In the genomic region with DNA sequence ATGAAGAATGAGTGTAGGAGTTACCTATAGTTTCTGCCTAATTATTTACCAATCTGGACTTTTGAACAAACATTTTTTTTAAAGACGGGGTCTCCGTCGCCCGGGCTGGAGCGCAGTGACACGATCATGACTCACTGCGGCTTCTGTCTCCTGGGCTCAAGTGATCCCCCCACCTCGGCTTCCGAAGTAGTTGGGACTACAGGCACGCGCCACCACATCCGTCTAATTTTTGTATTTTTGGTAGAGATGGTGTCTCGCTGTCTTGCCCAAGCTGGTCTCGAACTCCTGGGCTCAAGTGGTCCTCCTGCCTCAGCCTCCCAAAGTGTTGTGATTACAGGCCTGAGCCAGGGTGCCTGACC, we compare ENCODE assay signal across 8 cellular contexts. TPM values are rescaled to one million over a fixed set of nuclear protein-coding genes. Genes with fewer than 3 reads are reported as not detected.
DNase-seq lines count a peak whose midpoint lies in the region; ATAC-seq and TF ChIP-seq lines count a peak whose summit lies in the region.

No MANE protein-coding gene starts in this region.

- H3K4me3 ChIP-seq in HEK293 (ENCODE audit: low read depth, low read length) (peak overlapping the region; percentile 90), iPS-15b (ENCODE audit: low read depth, low read length) (peak overlapping the region; percentile 86), spleen (peak overlapping the region in 7 of 8 donors; percentile 76 to 97 (median 93))

- H3K9ac ChIP-seq in iPS-15b (ENCODE audit: low read depth, low read length) = peak overlapping the region; percentile 89

- no peaks in the 10 kb centered on the region for H3K27me3 ChIP-seq in iPS-15b (ENCODE audit: control insufficient read depth, insufficient read depth, low read length)
- H3K27me3 ChIP-seq in spleen (replicated peaks in 1 of 7) = peaks cover 0 to 14% (median 0%) of the 10 kb centered on the region in 7 donors

- peaks cover 0 to 15% of the 10 kb centered on the region in 2 experiments; a peak in 2 of 3 replicates for H3K36me3 ChIP-seq in HEK293 (ENCODE audit: control insufficient read depth in 2 of 2, insufficient read depth in 1 of 2, low read length in 2 of 2)
- H3K36me3 ChIP-seq in iPS-15b (ENCODE audit: control insufficient read depth, insufficient read depth, low read length) = peaks cover 6% of the 10 kb centered on the region
- peaks cover 0 to 23% (median 13%) of the 10 kb centered on the region in 6 donors for H3K36me3 ChIP-seq in spleen

- no peak overlapping the region for H3K27ac Mint-ChIP-seq in activated CD8-positive, alpha-beta T cell treated with anti-CD3 and anti-CD28 coated beads, Interleukin-2, amount 10 ng/mL, durations not matched to agents 7 days and 5 days

- intact Hi-C loops in spleen (cut with DNase I; ENCODE audit: low total_unique reads) = no loop called here

- peaks cover 11% of the 10 kb centered on the region for H3K4me1 Mint-ChIP-seq in activated CD8-positive, alpha-beta T cell treated with anti-CD3 and anti-CD28 coated beads, Interleukin-2, amount 10 ng/mL, durations not matched to agents 7 days and 5 days (ENCODE audit: low read depth)

- DNase-seq in activated CD8-positive, alpha-beta T cell treated with anti-CD3 and anti-CD28 coated beads, Interleukin-2, amount 10 ng/mL, durations not matched to agents 7 days and 5 days = no peak
- DNase-seq in spleen (no peak), NCI-H2029 treated with DMSO at 0.1 percent for 48 hours (lab: John Stamatoyannopoulos, UW) (no peak)
- DNase-seq in stimulated activated CD4-positive, alpha-beta T cell treated with anti-CD3 and anti-CD28 coated beads, Interleukin-4, amount 100 ng/mL, for 24 hours = no peak

- no peak overlapping the region; the same call in 1 of the 2 replicates for H3K27ac ChIP-seq in HEK293 (ENCODE audit: extremely low read depth, low read depth, low read length)
- peak overlapping the region; percentile 77 to 98 (median 97) for H3K27ac ChIP-seq in spleen

- TF ChIP-seq POLR2A in spleen (IDR thresholded peaks at IDR 0.05) = no peak

- no peaks in the 10 kb centered on the region for H3K9me3 ChIP-seq in HEK293 (ENCODE audit: control insufficient read depth, insufficient read depth, low read depth, low read length)
- no peaks in the 10 kb centered on the region for H3K9me3 ChIP-seq in iPS-15b (ENCODE audit: control insufficient read depth, insufficient read depth, low read length)
- H3K9me3 ChIP-seq in spleen = peaks cover 0 to 25% (median 18%) of the 10 kb centered on the region in 8 donors

- CTCF ChIA-PET in HEK293 (lab: Yijun Ruan, JAX) = no interaction called here
- CTCF ChIA-PET in activated CD8-positive, alpha-beta T cell treated with anti-CD3 and anti-CD28 coated beads, Interleukin-2, amount 10 ng/mL, durations not matched to agents 7 days and 5 days (lab: Charles Lee) = no interaction called here

- peaks cover 17% of the 10 kb centered on the region for H3K36me3 Mint-ChIP-seq in activated CD8-positive, alpha-beta T cell treated with anti-CD3 and anti-CD28 coated beads, Interleukin-2, amount 10 ng/mL, durations not matched to agents 7 days and 5 days (ENCODE audit: low read depth)

- ATAC-seq in activated CD8-positive, alpha-beta T cell treated with anti-CD3 and anti-CD28 coated beads, Interleukin-2, amount 10 ng/mL, durations not matched to agents 7 days and 5 days = no peak
- ATAC-seq in GM18873 (IDR thresholded peaks at IDR 0.05; ENCODE audit: low FRiP score, unreplicated experiment) = no peak
- ATAC-seq in GM21515 (IDR thresholded peaks at IDR 0.05; ENCODE audit: unreplicated experiment) = no peak

- no peak for TF ChIP-seq CTCF in HEK293 (tag by site-specific recombination; IDR thresholded peaks at IDR 0.05)
- TF ChIP-seq CTCF in spleen (IDR thresholded peaks at IDR 0.05 in 8 of 11, conservative IDR thresholded peaks at IDR 0.05 in 3 of 11) = no peak

- H3K4me1 ChIP-seq in HEK293 (ENCODE audit: control insufficient read depth, insufficient read depth, low read length) (peaks cover 5% of the 10 kb centered on the region), iPS-15b (ENCODE audit: control insufficient read depth, insufficient read depth, low read length) (peaks cover 15% of the 10 kb centered on the region), spleen (peaks cover 0 to 58% (median 36%) of the 10 kb centered on the region in 6 donors)

- H3K27me3 Mint-ChIP-seq in activated CD8-positive, alpha-beta T cell treated with anti-CD3 and anti-CD28 coated beads, Interleukin-2, amount 10 ng/mL, durations not matched to agents 7 days and 5 days (ENCODE audit: low read depth) = peaks cover 53% of the 10 kb centered on the region

- POLR2A ChIA-PET in HEK293 (lab: Yijun Ruan, JAX) = no interaction called here
- POLR2A ChIA-PET in activated CD8-positive, alpha-beta T cell treated with anti-CD3 and anti-CD28 coated beads, Interleukin-2, amount 10 ng/mL, durations not matched to agents 7 days and 5 days (lab: Charles Lee) = no interaction called here

- 70 to 92% (median 86%) methylated on average over 14 of the region's 14 CpGs for WGBS in spleen, 5 donors

- peak overlapping the region; percentile 59 for H3K4me3 Mint-ChIP-seq in activated CD8-positive, alpha-beta T cell treated with anti-CD3 and anti-CD28 coated beads, Interleukin-2, amount 10 ng/mL, durations not matched to agents 7 days and 5 days

- no peaks in the 10 kb centered on the region for H3K9me3 Mint-ChIP-seq in activated CD8-positive, alpha-beta T cell treated with anti-CD3 and anti-CD28 coated beads, Interleukin-2, amount 10 ng/mL, durations not matched to agents 7 days and 5 days (ENCODE audit: insufficient read depth)

TF ChIP-seq in HEK293, 187 proteins besides CTCF, POLR2A, EP300 and RAD21:
- TF ChIP-seq ZEB2 (tag by site-specific recombination; IDR thresholded peaks at IDR 0.05) (no peak), OSR2 (tag by site-specific recombination; IDR thresholded peaks at IDR 0.05) (peak; percentile 41), ZNF48 (tag by site-specific recombination; IDR thresholded peaks at IDR 0.05) (no peak), HIC1 (tag by site-specific recombination; IDR thresholded peaks at IDR 0.05) (no peak), ZNF510 (tag by site-specific recombination; IDR thresholded peaks at IDR 0.05; ENCODE audit: insufficient replicate concordance) (no peak)
- TF ChIP-seq, protein P1, sequence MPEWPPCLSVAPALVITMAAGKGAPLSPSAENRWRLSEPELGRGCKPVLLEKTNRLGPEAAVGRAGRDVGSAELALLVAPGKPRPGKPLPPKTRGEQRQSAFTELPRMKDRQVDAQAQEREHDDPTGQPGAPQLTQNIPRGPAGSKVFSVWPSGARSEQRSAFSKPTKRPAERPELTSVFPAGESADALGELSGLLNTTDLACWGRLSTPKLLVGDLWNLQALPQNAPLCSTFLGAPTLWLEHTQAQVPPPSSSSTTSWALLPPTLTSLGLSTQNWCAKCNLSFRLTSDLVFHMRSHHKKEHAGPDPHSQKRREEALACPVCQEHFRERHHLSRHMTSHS (tag by site-specific recombination; IDR thresholded peaks at IDR 0.05) = no peak
- TF ChIP-seq, protein P2, sequence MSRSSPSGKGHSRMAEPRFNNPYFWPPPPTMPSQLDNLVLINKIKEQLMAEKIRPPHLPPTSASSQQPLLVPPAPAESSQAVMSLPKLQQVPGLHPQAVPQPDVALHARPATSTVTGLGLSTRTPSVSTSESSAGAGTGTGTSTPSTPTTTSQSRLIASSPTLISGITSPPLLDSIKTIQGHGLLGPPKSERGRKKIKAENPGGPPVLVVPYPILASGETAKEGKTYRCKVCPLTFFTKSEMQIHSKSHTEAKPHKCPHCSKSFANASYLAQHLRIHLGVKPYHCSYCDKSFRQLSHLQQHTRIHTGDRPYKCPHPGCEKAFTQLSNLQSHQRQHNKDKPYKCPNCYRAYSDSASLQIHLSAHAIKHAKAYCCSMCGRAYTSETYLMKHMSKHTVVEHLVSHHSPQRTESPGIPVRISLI (tag by site-specific recombination; IDR thresholded peaks at IDR 0.05) = no peak

RNA-seq across cellular contexts. Expression of gene CTNNA1, which starts 1.5 kb away (rescaled TPM):
- 10 to 100 TPM; 22.4 to 22.9 TPM for total RNA-seq in activated CD8-positive, alpha-beta T cell treated with anti-CD3 and anti-CD28 coated beads, Interleukin-2, amount 10 ng/mL, durations not matched to agents 7 days and 5 days
- total RNA-seq in spleen = 100 to 1,000 TPM; 153 to 313 (median 205) TPM
- 10 to 100 TPM; 26.7 to 59.7 (median 27.7) TPM for polyA plus RNA-seq in spleen

Comparison
In these comparisons a context has a peak if more than half of its experiments do, and no peak if none do; other contexts are left out.
1. RNA of gene CTNNA1, which starts 1.5 kb away (total RNA-seq): 153 to 313 TPM in spleen; 22.4 to 22.9 TPM in activated CD8-positive, alpha-beta T cell treated with anti-CD3 and anti-CD28 coated beads, Interleukin-2, amount 10 ng/mL, durations not matched to agents 7 days and 5 days; every median in the first group is over 4 times any median in the second.
2. Peak in every context shown above with its lines, with median percentiles within 50 percentile points of each other: H3K4me3 ChIP-seq.